ENCODE assay signal across 8 cellular contexts in genomic region chr13:70623260-70623659, GRCh38.
DNase-seq lines count a peak whose midpoint lies in the region; ATAC-seq and TF ChIP-seq lines count a peak whose summit lies in the region.

No MANE protein-coding gene starts in this region.

- no peaks in the 10 kb centered on the region for H3K36me3 Mint-ChIP-seq in T-helper 2 cell treated with Interferon-gamma antibody and Interleukin-4, amounts not matched to agents 5 μg/mL and 100 μg/mL, for 36 hours (ENCODE audit: low read depth)
- no peaks in the 10 kb centered on the region for H3K36me3 Mint-ChIP-seq in activated T-helper 2 cell treated with anti-CD3 and anti-CD28 coated beads, Interferon-gamma antibody, Interleukin-2, Interleukin-4, amounts not matched to agents 10 μg/mL and 5 μg/mL and 100 μg/mL, durations not matched to agents 14 hours and 24 hours and 36 hours (ENCODE audit: low read depth)

- no peaks in the 10 kb centered on the region for H3K9me3 Mint-ChIP-seq in T-helper 2 cell treated with Interferon-gamma antibody and Interleukin-4, amounts not matched to agents 5 μg/mL and 100 μg/mL, for 36 hours
- H3K9me3 Mint-ChIP-seq in activated T-helper 2 cell treated with anti-CD3 and anti-CD28 coated beads, Interferon-gamma antibody, Interleukin-2, Interleukin-4, amounts not matched to agents 10 μg/mL and 5 μg/mL and 100 μg/mL, durations not matched to agents 14 hours and 24 hours and 36 hours = no peaks in the 10 kb centered on the region

- H3K4me3 Mint-ChIP-seq in T-helper 2 cell treated with Interferon-gamma antibody and Interleukin-4, amounts not matched to agents 5 μg/mL and 100 μg/mL, for 36 hours = no peak overlapping the region
- H3K4me3 Mint-ChIP-seq in activated T-helper 2 cell treated with anti-CD3 and anti-CD28 coated beads, Interferon-gamma antibody, Interleukin-2, Interleukin-4, amounts not matched to agents 10 μg/mL and 5 μg/mL and 100 μg/mL, durations not matched to agents 14 hours and 24 hours and 36 hours (ENCODE audit: low read depth) = no peak overlapping the region

- TF ChIP-seq CTCF in heart right ventricle (IDR thresholded peaks at IDR 0.05) = peak in 7 of 9 donors; percentile 33 to 60 (median 48)

- H3K27ac Mint-ChIP-seq in T-helper 2 cell treated with Interferon-gamma antibody and Interleukin-4, amounts not matched to agents 5 μg/mL and 100 μg/mL, for 36 hours = no peak overlapping the region
- no peak overlapping the region for H3K27ac Mint-ChIP-seq in activated T-helper 2 cell treated with anti-CD3 and anti-CD28 coated beads, Interferon-gamma antibody, Interleukin-2, Interleukin-4, amounts not matched to agents 10 μg/mL and 5 μg/mL and 100 μg/mL, durations not matched to agents 14 hours and 24 hours and 36 hours

- H3K27ac ChIP-seq in heart right ventricle = no peak overlapping the region
- H3K27ac ChIP-seq in right cardiac atrium (ENCODE audit: low read length) = no peak overlapping the region

- H3K9me3 ChIP-seq in heart right ventricle = no peaks in the 10 kb centered on the region
- no peaks in the 10 kb centered on the region for H3K9me3 ChIP-seq in right cardiac atrium (ENCODE audit: control insufficient read depth, low read length)

- no peaks in the 10 kb centered on the region for H3K27me3 Mint-ChIP-seq in T-helper 2 cell treated with Interferon-gamma antibody and Interleukin-4, amounts not matched to agents 5 μg/mL and 100 μg/mL, for 36 hours (ENCODE audit: low read depth)
- no peaks in the 10 kb centered on the region for H3K27me3 Mint-ChIP-seq in activated T-helper 2 cell treated with anti-CD3 and anti-CD28 coated beads, Interferon-gamma antibody, Interleukin-2, Interleukin-4, amounts not matched to agents 10 μg/mL and 5 μg/mL and 100 μg/mL, durations not matched to agents 14 hours and 24 hours and 36 hours (ENCODE audit: low read depth)

- no peak for DNase-seq in heart right ventricle
- DNase-seq in right cardiac atrium = no peak
- DNase-seq in NCI-H1694 (lab: John Stamatoyannopoulos, UW) = peak; percentile 1
- DNase-seq in erythroblast (lab: John Stamatoyannopoulos, UW) = peak; percentile 1 to 13
- no peak for DNase-seq in T-helper 2 cell treated with Interferon-gamma antibody and Interleukin-4, amounts not matched to agents 5 μg/mL and 100 μg/mL, for 36 hours (ENCODE audit: low spot score)
- no peak for DNase-seq in NCI-H226
- no peak for DNase-seq in activated T-helper 2 cell treated with anti-CD3 and anti-CD28 coated beads, Interferon-gamma antibody, Interleukin-2, Interleukin-4, amounts not matched to agents 10 μg/mL and 5 μg/mL and 100 μg/mL, durations not matched to agents 14 hours and 24 hours and 36 hours (ENCODE audit: low spot score)

- no peak for TF ChIP-seq POLR2A in erythroblast (IDR thresholded peaks at IDR 0.05; ENCODE audit: low read length)

- H3K4me1 ChIP-seq in heart right ventricle = no peaks in the 10 kb centered on the region
- no peaks in the 10 kb centered on the region for H3K4me1 ChIP-seq in right cardiac atrium (ENCODE audit: control insufficient read depth, insufficient read depth, low read length)

- H3K4me1 Mint-ChIP-seq in T-helper 2 cell treated with Interferon-gamma antibody and Interleukin-4, amounts not matched to agents 5 μg/mL and 100 μg/mL, for 36 hours (ENCODE audit: low read depth) = no peaks in the 10 kb centered on the region
- H3K4me1 Mint-ChIP-seq in activated T-helper 2 cell treated with anti-CD3 and anti-CD28 coated beads, Interferon-gamma antibody, Interleukin-2, Interleukin-4, amounts not matched to agents 10 μg/mL and 5 μg/mL and 100 μg/mL, durations not matched to agents 14 hours and 24 hours and 36 hours (ENCODE audit: low read depth) = no peaks in the 10 kb centered on the region

- H3K27me3 ChIP-seq in heart right ventricle = no peaks in the 10 kb centered on the region
- H3K27me3 ChIP-seq in right cardiac atrium (ENCODE audit: control insufficient read depth, insufficient read depth) = no peaks in the 10 kb centered on the region

- no peaks in the 10 kb centered on the region for H3K36me3 ChIP-seq in heart right ventricle

- intact Hi-C loops in heart right ventricle (cut with DNase I) (no loop called here), right cardiac atrium (cut with DNase I) (no loop called here)
- intact Hi-C loops in activated T-helper 2 cell treated with anti-CD3 and anti-CD28 coated beads, Interferon-gamma antibody, Interleukin-2, Interleukin-4, amounts not matched to agents 10 μg/mL and 5 μg/mL and 100 μg/mL, durations not matched to agents 14 hours and 24 hours and 36 hours (cut with micrococcal nuclease) = no loop called here

- H3K4me3 ChIP-seq in heart right ventricle (no peak overlapping the region), right cardiac atrium (ENCODE audit: low read length) (no peak overlapping the region)

- ATAC-seq in heart right ventricle (no peak), right cardiac atrium (no peak), GM19328 (IDR thresholded peaks at IDR 0.05; ENCODE audit: unreplicated experiment) (no peak)

Comparison
In these comparisons a context has a peak if more than half of its experiments do, and no peak if none do; other contexts are left out.
1. DNase-seq: peak in NCI-H1694 (single experiment) and erythroblast (2 of 2); none in heart right ventricle (0 of 2), right cardiac atrium (0 of 3), T-helper 2 cell treated with Interferon-gamma antibody and Interleukin-4, amounts not matched to agents 5 μg/mL and 100 μg/mL, for 36 hours (single experiment), NCI-H226 (single experiment) and activated T-helper 2 cell treated with anti-CD3 and anti-CD28 coated beads, Interferon-gamma antibody, Interleukin-2, Interleukin-4, amounts not matched to agents 10 μg/mL and 5 μg/mL and 100 μg/mL, durations not matched to agents 14 hours and 24 hours and 36 hours (single experiment).